ENCODE assay signal across 17 cellular contexts in genomic region chr13:93079294-93079693, GRCh38.
DNase-seq lines count a peak whose midpoint lies in the region; ATAC-seq, FAIRE-seq and TF ChIP-seq lines count a peak whose summit lies in the region.
"Had no signal": no experiment of that assay in that cellular context is flagged by ENCODE, and none has a peak within 500 bp of the region (broad histone marks: within the 10 kb centered on the region; RNA-seq: fewer than 3 reads in every experiment).

No MANE protein-coding gene starts in this region.

- H3K4me3 ChIP-seq in astrocyte (ENCODE audit: insufficient read depth, low read depth, low read length) (no peak overlapping the region), small intestine (ENCODE audit: low read depth in 1 of 2, low read length in 2 of 2) (no peak overlapping the region), upper lobe of right lung (no peak overlapping the region)
- H3K4me3 ChIP-seq: heart right ventricle had no signal

- H3K4me2 ChIP-seq in astrocyte (ENCODE audit: low read length): no peak overlapping the region

- H3K4me1 ChIP-seq in astrocyte (ENCODE audit: insufficient read depth, low read length) (no peaks in the 10 kb centered on the region), small intestine (ENCODE audit: control insufficient read depth in 2 of 2, insufficient read depth in 1 of 2, low read depth in 1 of 2, low read length in 1 of 2) (no peaks in the 10 kb centered on the region), upper lobe of right lung (no peaks in the 10 kb centered on the region)
- H3K4me1 ChIP-seq: heart right ventricle had no signal

- no peaks in the 10 kb centered on the region for H3K27me3 Mint-ChIP-seq in astrocyte (ENCODE audit: low read depth, unreplicated experiment)
- H3K27me3 Mint-ChIP-seq: activated CD4-positive, alpha-beta memory T cell treated with anti-CD3 and anti-CD28 coated beads, Interleukin-2, amount 10 ng/mL, durations not matched to agents 7 days and 5 days; brain; effector memory CD8-positive, alpha-beta T cell had no signal

- H3K27me3 ChIP-seq in astrocyte (ENCODE audit: insufficient read depth, low read length) (no peaks in the 10 kb centered on the region), small intestine (ENCODE audit: control insufficient read depth in 2 of 2, insufficient read depth in 2 of 2, low read length in 2 of 2) (no peaks in the 10 kb centered on the region), upper lobe of right lung (no peaks in the 10 kb centered on the region)
- H3K27me3 ChIP-seq: heart right ventricle had no signal

- H3K9me3 Mint-ChIP-seq in astrocyte (ENCODE audit: unreplicated experiment): no peaks in the 10 kb centered on the region
- H3K9me3 Mint-ChIP-seq: activated CD4-positive, alpha-beta memory T cell treated with anti-CD3 and anti-CD28 coated beads, Interleukin-2, amount 10 ng/mL, durations not matched to agents 7 days and 5 days; brain had no signal

- ATAC-seq in upper lobe of right lung: no peak
- ATAC-seq: effector memory CD8-positive, alpha-beta T cell; heart right ventricle; left cardiac atrium had no signal

- WGBS in small intestine, 3 donors: 51 to 57% (median 56%) methylated on average over 1 of the region's 1 CpG

- no peak overlapping the region for H3K27ac Mint-ChIP-seq in astrocyte (ENCODE audit: unreplicated experiment)
- H3K27ac Mint-ChIP-seq: activated CD4-positive, alpha-beta memory T cell treated with anti-CD3 and anti-CD28 coated beads, Interleukin-2, amount 10 ng/mL, durations not matched to agents 7 days and 5 days; brain; CD14-positive monocyte; effector memory CD8-positive, alpha-beta T cell had no signal

- H3K9me3 ChIP-seq in astrocyte (ENCODE audit: insufficient read depth, low read depth, low read length) (no peaks in the 10 kb centered on the region), small intestine (ENCODE audit: control insufficient read depth, low read depth) (no peaks in the 10 kb centered on the region), upper lobe of right lung (no peaks in the 10 kb centered on the region)
- H3K9me3 ChIP-seq: heart right ventricle had no signal

- DNase-seq in H4 (ENCODE audit: low spot score): peak; percentile 7
- DNase-seq in NCI-H1436 treated with DMSO at 0.1 percent for 48 hours (lab: John Stamatoyannopoulos, UW): peak; percentile 2
- peak; percentile 65 for DNase-seq in astrocyte (ENCODE audit: low read depth)
- peak; percentile 19 for DNase-seq in iris pigment epithelial cell (ENCODE audit: low read depth)
- no peak for DNase-seq in small intestine
- DNase-seq in activated effector memory CD4-positive, alpha-beta T cell treated with Interleukin-2 at 50 U/mL for 16 hours: no peak
- DNase-seq in upper lobe of right lung: no peak
- DNase-seq: activated CD4-positive, alpha-beta memory T cell treated with anti-CD3 and anti-CD28 coated beads, Interleukin-2, amount 10 ng/mL, durations not matched to agents 7 days and 5 days; activated gamma-delta T cell; effector memory CD8-positive, alpha-beta T cell; heart right ventricle; left cardiac atrium; NCI-H1092 treated with DMSO at 0.1 percent for 48 hours; NCI-H526 treated with DMSO at 0.1 percent for 48 hours; T1000 had no signal

- FAIRE-seq in astrocyte (lab: Jason Lieb, UNC) (no peak), small intestine (lab: Jason Lieb, UNC) (no peak)

- peaks cover 6% of the 10 kb centered on the region for H3K4me1 Mint-ChIP-seq in astrocyte (ENCODE audit: low read depth, unreplicated experiment)
- H3K4me1 Mint-ChIP-seq: activated CD4-positive, alpha-beta memory T cell treated with anti-CD3 and anti-CD28 coated beads, Interleukin-2, amount 10 ng/mL, durations not matched to agents 7 days and 5 days; CD14-positive monocyte had no signal

- TF ChIP-seq CTCF in astrocyte (IDR thresholded peaks at IDR 0.05; ENCODE audit: insufficient read depth, low read depth, low read length) (no peak), upper lobe of right lung (IDR thresholded peaks at IDR 0.05) (no peak)

- intact Hi-C loops in upper lobe of right lung (cut with DNase I): no loop called here

- H4K20me1 ChIP-seq in astrocyte (ENCODE audit: insufficient read depth, low read length): no peaks in the 10 kb centered on the region

- H2AFZ ChIP-seq in astrocyte (ENCODE audit: low read depth, low read length): no peak overlapping the region

- H3K36me3 ChIP-seq in astrocyte (ENCODE audit: insufficient read depth, low read length): no peaks in the 10 kb centered on the region
- H3K36me3 ChIP-seq in small intestine (ENCODE audit: control insufficient read depth in 2 of 2, insufficient read depth in 2 of 2, low read length in 2 of 2): no peaks in the 10 kb centered on the region
- H3K36me3 ChIP-seq in upper lobe of right lung: no peaks in the 10 kb centered on the region
- H3K36me3 ChIP-seq: heart right ventricle had no signal

- no peak overlapping the region for H3K9ac ChIP-seq in astrocyte (ENCODE audit: low read length)

- no peak overlapping the region for H3K4me3 Mint-ChIP-seq in astrocyte (ENCODE audit: unreplicated experiment)
- H3K4me3 Mint-ChIP-seq: activated CD4-positive, alpha-beta memory T cell treated with anti-CD3 and anti-CD28 coated beads, Interleukin-2, amount 10 ng/mL, durations not matched to agents 7 days and 5 days; brain; CD14-positive monocyte; effector memory CD8-positive, alpha-beta T cell had no signal

- H3K27ac ChIP-seq in astrocyte (ENCODE audit: low read depth, low read length) (no peak overlapping the region), small intestine (ENCODE audit: low read depth in 1 of 2, low read length in 1 of 2) (no peak overlapping the region), upper lobe of right lung (no peak overlapping the region)
- H3K27ac ChIP-seq: heart right ventricle had no signal

- H3K79me2 ChIP-seq in astrocyte (ENCODE audit: insufficient read depth, low read length): no peaks in the 10 kb centered on the region

- no peaks in the 10 kb centered on the region for H3K36me3 Mint-ChIP-seq in astrocyte (ENCODE audit: low read depth, unreplicated experiment)
- H3K36me3 Mint-ChIP-seq: brain, CD14-positive monocyte had no signal

Comparison
In these comparisons a context has a peak if more than half of its experiments do, and no peak if none do; other contexts are left out.
1. DNase-seq: peak in H4 (single experiment), NCI-H1436 treated with DMSO at 0.1 percent for 48 hours (single experiment), astrocyte (single experiment) and iris pigment epithelial cell (single experiment); none in small intestine (single experiment), activated effector memory CD4-positive, alpha-beta T cell treated with Interleukin-2 at 50 U/mL for 16 hours (single experiment) and upper lobe of right lung (single experiment).